1 cellular context compared by ENCODE assay signal in genomic region chr17:41705271-41705991, GRCh38.
TF ChIP-seq lines count a peak whose summit lies in the region.

No MANE protein-coding gene starts in this region.

TF ChIP-seq in HepG2, 621 proteins besides CTCF, POLR2A, EP300 and RAD21:
- TF ChIP-seq, protein P1, sequence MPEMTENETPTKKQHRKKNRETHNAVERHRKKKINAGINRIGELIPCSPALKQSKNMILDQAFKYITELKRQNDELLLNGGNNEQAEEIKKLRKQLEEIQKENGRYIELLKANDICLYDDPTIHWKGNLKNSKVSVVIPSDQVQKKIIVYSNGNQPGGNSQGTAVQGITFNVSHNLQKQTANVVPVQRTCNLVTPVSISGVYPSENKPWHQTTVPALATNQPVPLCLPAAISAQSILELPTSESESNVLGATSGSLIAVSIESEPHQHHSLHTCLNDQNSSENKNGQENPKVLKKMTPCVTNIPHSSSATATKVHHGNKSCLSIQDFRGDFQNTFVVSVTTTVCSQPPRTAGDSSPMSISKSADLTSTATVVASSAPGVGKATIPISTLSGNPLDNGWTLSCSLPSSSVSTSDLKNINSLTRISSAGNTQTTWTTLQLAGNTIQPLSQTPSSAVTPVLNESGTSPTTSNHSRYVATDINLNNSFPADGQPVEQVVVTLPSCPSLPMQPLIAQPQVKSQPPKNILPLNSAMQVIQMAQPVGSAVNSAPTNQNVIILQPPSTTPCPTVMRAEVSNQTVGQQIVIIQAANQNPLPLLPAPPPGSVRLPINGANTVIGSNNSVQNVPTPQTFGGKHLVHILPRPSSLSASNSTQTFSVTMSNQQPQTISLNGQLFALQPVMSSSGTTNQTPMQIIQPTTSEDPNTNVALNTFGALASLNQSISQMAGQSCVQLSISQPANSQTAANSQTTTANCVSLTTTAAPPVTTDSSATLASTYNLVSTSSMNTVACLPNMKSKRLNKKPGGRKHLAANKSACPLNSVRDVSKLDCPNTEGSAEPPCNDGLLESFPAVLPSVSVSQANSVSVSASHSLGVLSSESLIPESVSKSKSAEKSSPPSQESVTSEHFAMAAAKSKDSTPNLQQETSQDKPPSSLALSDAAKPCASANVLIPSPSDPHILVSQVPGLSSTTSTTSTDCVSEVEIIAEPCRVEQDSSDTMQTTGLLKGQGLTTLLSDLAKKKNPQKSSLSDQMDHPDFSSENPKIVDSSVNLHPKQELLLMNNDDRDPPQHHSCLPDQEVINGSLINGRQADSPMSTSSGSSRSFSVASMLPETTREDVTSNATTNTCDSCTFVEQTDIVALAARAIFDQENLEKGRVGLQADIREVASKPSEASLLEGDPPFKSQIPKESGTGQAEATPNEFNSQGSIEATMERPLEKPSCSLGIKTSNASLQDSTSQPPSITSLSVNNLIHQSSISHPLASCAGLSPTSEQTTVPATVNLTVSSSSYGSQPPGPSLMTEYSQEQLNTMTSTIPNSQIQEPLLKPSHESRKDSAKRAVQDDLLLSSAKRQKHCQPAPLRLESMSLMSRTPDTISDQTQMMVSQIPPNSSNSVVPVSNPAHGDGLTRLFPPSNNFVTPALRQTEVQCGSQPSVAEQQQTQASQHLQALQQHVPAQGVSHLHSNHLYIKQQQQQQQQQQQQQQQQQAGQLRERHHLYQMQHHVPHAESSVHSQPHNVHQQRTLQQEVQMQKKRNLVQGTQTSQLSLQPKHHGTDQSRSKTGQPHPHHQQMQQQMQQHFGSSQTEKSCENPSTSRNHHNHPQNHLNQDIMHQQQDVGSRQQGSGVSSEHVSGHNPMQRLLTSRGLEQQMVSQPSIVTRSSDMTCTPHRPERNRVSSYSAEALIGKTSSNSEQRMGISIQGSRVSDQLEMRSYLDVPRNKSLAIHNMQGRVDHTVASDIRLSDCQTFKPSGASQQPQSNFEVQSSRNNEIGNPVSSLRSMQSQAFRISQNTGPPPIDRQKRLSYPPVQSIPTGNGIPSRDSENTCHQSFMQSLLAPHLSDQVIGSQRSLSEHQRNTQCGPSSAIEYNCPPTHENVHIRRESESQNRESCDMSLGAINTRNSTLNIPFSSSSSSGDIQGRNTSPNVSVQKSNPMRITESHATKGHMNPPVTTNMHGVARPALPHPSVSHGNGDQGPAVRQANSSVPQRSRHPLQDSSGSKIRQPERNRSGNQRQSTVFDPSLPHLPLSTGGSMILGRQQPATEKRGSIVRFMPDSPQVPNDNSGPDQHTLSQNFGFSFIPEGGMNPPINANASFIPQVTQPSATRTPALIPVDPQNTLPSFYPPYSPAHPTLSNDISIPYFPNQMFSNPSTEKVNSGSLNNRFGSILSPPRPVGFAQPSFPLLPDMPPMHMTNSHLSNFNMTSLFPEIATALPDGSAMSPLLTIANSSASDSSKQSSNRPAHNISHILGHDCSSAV (CRISPR knock-in tag; IDR thresholded peaks at IDR 0.05; ENCODE audit: borderline replicate concordance): no peak
- TF ChIP-seq SOX13 (IDR thresholded peaks at IDR 0.05) (no peak), SOX13 (CRISPR knock-in tag; conservative IDR thresholded peaks at IDR 0.05 in 1 of 2, IDR thresholded peaks at IDR 0.05 in 1 of 2) (peak in 1 of 2 experiments; percentile 58; a peak in 2 of 4 replicates), THAP11 (CRISPR knock-in tag; IDR thresholded peaks at IDR 0.05) (peak; percentile 23; the same call in 1 of the 2 replicates), FOSL2 (CRISPR knock-in tag; IDR thresholded peaks at IDR 0.05) (peak; percentile 76), TRIM24 (CRISPR knock-in tag; IDR thresholded peaks at IDR 0.05) (no peak), SPEN (CRISPR knock-in tag; IDR thresholded peaks at IDR 0.05; ENCODE audit: low read depth) (no peak), NFKB2 (CRISPR knock-in tag; IDR thresholded peaks at IDR 0.05; ENCODE audit: borderline replicate concordance) (no peak), SOX5 (CRISPR knock-in tag; IDR thresholded peaks at IDR 0.05; ENCODE audit: borderline replicate concordance) (peak; percentile 35; the same call in 1 of the 2 replicates), ZNF572 (CRISPR knock-in tag; IDR thresholded peaks at IDR 0.05) (peak; percentile 41; the same call in 1 of the 2 replicates), WIZ (CRISPR knock-in tag; IDR thresholded peaks at IDR 0.05) (no peak), SRF (IDR thresholded peaks at IDR 0.05; ENCODE audit: low read depth, low read length) (no peak), ZNF10 (CRISPR knock-in tag; IDR thresholded peaks at IDR 0.05; ENCODE audit: borderline replicate concordance, low read depth) (no peak), MXI1 (IDR thresholded peaks at IDR 0.05; ENCODE audit: borderline replicate concordance, low read depth, low read length) (peak; percentile 26; the same call in 1 of the 3 replicates), SAP130 (CRISPR knock-in tag; IDR thresholded peaks at IDR 0.05; ENCODE audit: low read depth) (0 out of 2 replicates have a peak, but pooled peaks have one; percentile 13), CREM (IDR thresholded peaks at IDR 0.05) (peak; percentile 62), CREM (CRISPR knock-in tag; IDR thresholded peaks at IDR 0.05) (no peak), HMG20A (CRISPR knock-in tag; IDR thresholded peaks at IDR 0.05; ENCODE audit: borderline replicate concordance) (peak; percentile 30; the same call in 1 of the 2 replicates), ZNF263 (CRISPR knock-in tag; IDR thresholded peaks at IDR 0.05) (no peak), ZNF501 (CRISPR knock-in tag; IDR thresholded peaks at IDR 0.05) (peak; percentile 34; the same call in 1 of the 2 replicates), EZH2 (conservative IDR thresholded peaks at IDR 0.05; ENCODE audit: low read depth, low read length) (0 out of 2 replicates have a peak, but pooled peaks have one; percentile 42), IKZF4 (CRISPR knock-in tag; IDR thresholded peaks at IDR 0.05; ENCODE audit: borderline replicate concordance, low read depth, not compliant biosample characterization) (no peak), XRCC5 (optimal IDR thresholded peaks at IDR 0.05; ENCODE audit: low read length) (no peak), RXRA (CRISPR knock-in tag; IDR thresholded peaks at IDR 0.05) (no peak), RAD51 (IDR thresholded peaks at IDR 0.05; ENCODE audit: borderline replicate concordance) (no peak), RFX1 (IDR thresholded peaks at IDR 0.05) (peak; percentile 37; the same call in 1 of the 2 replicates), CREB1 (IDR thresholded peaks at IDR 0.05) (peak; percentile 69), CREB1 (CRISPR knock-in tag; IDR thresholded peaks at IDR 0.05) (0 out of 2 replicates have a peak, but pooled peaks have one; percentile 13), ZNF24 (IDR thresholded peaks at IDR 0.05) (0 out of 2 replicates have a peak, but pooled peaks have one; percentile 50), KDM5B (CRISPR knock-in tag; IDR thresholded peaks at IDR 0.05; ENCODE audit: borderline replicate concordance) (peak; percentile 52; the same call in 1 of the 2 replicates)
- TF ChIP-seq, protein P2, sequence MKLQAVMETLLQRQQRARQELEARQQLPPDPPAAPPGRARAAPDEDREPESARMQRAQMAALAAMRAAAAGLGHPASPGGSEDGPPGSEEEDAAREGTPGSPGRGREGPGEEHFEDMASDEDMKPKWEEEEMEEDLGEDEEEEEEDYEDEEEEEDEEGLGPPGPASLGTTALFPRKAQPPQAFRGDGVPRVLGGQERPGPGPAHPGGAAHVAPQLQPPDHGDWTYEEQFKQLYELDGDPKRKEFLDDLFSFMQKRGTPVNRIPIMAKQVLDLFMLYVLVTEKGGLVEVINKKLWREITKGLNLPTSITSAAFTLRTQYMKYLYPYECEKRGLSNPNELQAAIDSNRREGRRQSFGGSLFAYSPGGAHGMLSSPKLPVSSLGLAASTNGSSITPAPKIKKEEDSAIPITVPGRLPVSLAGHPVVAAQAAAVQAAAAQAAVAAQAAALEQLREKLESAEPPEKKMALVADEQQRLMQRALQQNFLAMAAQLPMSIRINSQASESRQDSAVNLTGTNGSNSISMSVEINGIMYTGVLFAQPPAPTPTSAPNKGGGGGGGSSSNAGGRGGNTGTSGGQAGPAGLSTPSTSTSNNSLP (IDR thresholded peaks at IDR 0.05; ENCODE audit: low read depth, low read length): peak; percentile 25; the same call in 1 of the 2 replicates
- TF ChIP-seq, protein P3, sequence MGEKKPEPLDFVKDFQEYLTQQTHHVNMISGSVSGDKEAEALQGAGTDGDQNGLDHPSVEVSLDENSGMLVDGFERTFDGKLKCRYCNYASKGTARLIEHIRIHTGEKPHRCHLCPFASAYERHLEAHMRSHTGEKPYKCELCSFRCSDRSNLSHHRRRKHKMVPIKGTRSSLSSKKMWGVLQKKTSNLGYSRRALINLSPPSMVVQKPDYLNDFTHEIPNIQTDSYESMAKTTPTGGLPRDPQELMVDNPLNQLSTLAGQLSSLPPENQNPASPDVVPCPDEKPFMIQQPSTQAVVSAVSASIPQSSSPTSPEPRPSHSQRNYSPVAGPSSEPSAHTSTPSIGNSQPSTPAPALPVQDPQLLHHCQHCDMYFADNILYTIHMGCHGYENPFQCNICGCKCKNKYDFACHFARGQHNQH (CRISPR knock-in tag; IDR thresholded peaks at IDR 0.05): peak; percentile 27; the same call in 1 of the 2 replicates
- TF ChIP-seq, protein P4, sequence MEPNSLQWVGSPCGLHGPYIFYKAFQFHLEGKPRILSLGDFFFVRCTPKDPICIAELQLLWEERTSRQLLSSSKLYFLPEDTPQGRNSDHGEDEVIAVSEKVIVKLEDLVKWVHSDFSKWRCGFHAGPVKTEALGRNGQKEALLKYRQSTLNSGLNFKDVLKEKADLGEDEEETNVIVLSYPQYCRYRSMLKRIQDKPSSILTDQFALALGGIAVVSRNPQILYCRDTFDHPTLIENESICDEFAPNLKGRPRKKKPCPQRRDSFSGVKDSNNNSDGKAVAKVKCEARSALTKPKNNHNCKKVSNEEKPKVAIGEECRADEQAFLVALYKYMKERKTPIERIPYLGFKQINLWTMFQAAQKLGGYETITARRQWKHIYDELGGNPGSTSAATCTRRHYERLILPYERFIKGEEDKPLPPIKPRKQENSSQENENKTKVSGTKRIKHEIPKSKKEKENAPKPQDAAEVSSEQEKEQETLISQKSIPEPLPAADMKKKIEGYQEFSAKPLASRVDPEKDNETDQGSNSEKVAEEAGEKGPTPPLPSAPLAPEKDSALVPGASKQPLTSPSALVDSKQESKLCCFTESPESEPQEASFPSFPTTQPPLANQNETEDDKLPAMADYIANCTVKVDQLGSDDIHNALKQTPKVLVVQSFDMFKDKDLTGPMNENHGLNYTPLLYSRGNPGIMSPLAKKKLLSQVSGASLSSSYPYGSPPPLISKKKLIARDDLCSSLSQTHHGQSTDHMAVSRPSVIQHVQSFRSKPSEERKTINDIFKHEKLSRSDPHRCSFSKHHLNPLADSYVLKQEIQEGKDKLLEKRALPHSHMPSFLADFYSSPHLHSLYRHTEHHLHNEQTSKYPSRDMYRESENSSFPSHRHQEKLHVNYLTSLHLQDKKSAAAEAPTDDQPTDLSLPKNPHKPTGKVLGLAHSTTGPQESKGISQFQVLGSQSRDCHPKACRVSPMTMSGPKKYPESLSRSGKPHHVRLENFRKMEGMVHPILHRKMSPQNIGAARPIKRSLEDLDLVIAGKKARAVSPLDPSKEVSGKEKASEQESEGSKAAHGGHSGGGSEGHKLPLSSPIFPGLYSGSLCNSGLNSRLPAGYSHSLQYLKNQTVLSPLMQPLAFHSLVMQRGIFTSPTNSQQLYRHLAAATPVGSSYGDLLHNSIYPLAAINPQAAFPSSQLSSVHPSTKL (CRISPR knock-in tag; IDR thresholded peaks at IDR 0.05): peak; percentile 29; the same call in 1 of the 2 replicates
- TF ChIP-seq, protein P5, sequence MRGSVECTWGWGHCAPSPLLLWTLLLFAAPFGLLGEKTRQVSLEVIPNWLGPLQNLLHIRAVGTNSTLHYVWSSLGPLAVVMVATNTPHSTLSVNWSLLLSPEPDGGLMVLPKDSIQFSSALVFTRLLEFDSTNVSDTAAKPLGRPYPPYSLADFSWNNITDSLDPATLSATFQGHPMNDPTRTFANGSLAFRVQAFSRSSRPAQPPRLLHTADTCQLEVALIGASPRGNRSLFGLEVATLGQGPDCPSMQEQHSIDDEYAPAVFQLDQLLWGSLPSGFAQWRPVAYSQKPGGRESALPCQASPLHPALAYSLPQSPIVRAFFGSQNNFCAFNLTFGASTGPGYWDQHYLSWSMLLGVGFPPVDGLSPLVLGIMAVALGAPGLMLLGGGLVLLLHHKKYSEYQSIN (CRISPR knock-in tag; IDR thresholded peaks at IDR 0.05; ENCODE audit: borderline replicate concordance): no peak
- TF ChIP-seq, protein P6, sequence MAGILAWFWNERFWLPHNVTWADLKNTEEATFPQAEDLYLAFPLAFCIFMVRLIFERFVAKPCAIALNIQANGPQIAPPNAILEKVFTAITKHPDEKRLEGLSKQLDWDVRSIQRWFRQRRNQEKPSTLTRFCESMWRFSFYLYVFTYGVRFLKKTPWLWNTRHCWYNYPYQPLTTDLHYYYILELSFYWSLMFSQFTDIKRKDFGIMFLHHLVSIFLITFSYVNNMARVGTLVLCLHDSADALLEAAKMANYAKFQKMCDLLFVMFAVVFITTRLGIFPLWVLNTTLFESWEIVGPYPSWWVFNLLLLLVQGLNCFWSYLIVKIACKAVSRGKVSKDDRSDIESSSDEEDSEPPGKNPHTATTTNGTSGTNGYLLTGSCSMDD (CRISPR knock-in tag; IDR thresholded peaks at IDR 0.05): no peak
